Comparison of ENCODE assay signal across 21 cellular contexts in the genomic region with DNA sequence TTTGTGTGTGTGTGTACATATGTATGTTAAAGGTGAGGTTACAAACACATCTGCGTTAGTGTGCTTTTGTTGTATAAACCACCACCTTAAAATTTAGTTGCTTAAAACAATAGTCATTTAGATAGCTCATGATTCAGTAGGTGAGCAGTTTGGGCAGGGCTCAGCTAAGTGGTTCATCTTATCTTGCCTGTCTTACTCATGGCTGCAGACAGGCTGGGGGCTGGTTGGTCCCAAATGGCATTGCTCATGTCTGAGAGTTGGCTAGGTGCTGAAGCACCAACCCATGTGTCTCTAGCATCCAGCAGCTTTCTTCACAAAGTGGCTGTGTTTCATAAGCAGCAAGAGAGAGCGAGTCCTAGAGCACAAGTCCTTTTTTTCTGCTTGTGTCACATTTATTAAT.
A peak's percentile ranks its signal among the peaks of the same experiment; 100 is the strongest.
DNase-seq lines count a peak whose midpoint lies in the region; ATAC-seq, FAIRE-seq and TF ChIP-seq lines count a peak whose summit lies in the region.
"Had no signal": no experiment of that assay in that cellular context is flagged by ENCODE, and none has a peak within 500 bp of the region (broad histone marks: within the 10 kb centered on the region; RNA-seq: fewer than 3 reads in every experiment).

No MANE protein-coding gene starts in this region.

- peaks cover 0 to 6% (median 2%) of the 10 kb centered on the region in 4 donors for H3K4me1 Mint-ChIP-seq in CD4-positive, CD25-positive, alpha-beta regulatory T cell
- peaks cover 40% of the 10 kb centered on the region for H3K4me1 Mint-ChIP-seq in astrocyte (ENCODE audit: low read depth, unreplicated experiment)

- H3K4me2 ChIP-seq in astrocyte (ENCODE audit: low read length) = no peak overlapping the region

- H3K9me3 ChIP-seq in CD4-positive, CD25-positive, alpha-beta regulatory T cell (ENCODE audit: control insufficient read depth in 2 of 2, low read length in 2 of 2) = no peaks in the 10 kb centered on the region
- H3K9me3 ChIP-seq in astrocyte (ENCODE audit: insufficient read depth, low read depth, low read length) = no peaks in the 10 kb centered on the region
- no peaks in the 10 kb centered on the region for H3K9me3 ChIP-seq in muscle layer of colon (ENCODE audit: low read length)
- H3K9me3 ChIP-seq: tibial artery had no signal

- H4K20me1 ChIP-seq in astrocyte (ENCODE audit: insufficient read depth, low read length) = peaks cover 28% of the 10 kb centered on the region

- H3K9ac ChIP-seq in astrocyte (ENCODE audit: low read length) = no peak overlapping the region
- no peak overlapping the region for H3K9ac ChIP-seq in muscle layer of colon (ENCODE audit: low read length)

- ATAC-seq in activated CD4-positive, CD25-positive, alpha-beta regulatory T cell treated with anti-CD3 and anti-CD28 coated beads, Interleukin-2, amount 50 U/mL, for 24 hours = peak; percentile 79 to 81
- no peak for ATAC-seq in CD4-positive, CD25-positive, alpha-beta regulatory T cell (ENCODE audit: low read depth in 2 of 2)
- no peak for ATAC-seq in GM19452 (IDR thresholded peaks at IDR 0.05; ENCODE audit: unreplicated experiment)
- ATAC-seq: sciatic nerve had no signal

- H3K4me1 ChIP-seq in CD4-positive, CD25-positive, alpha-beta regulatory T cell (ENCODE audit: control insufficient read depth, insufficient read depth, low read length, poor library complexity, severe bottlenecking) = no peaks in the 10 kb centered on the region
- H3K4me1 ChIP-seq in astrocyte (ENCODE audit: insufficient read depth, low read length) (peaks cover 17% of the 10 kb centered on the region), muscle layer of colon (ENCODE audit: insufficient read depth, low read length) (peaks cover 27% of the 10 kb centered on the region)

- no peak for TF ChIP-seq CTCF in astrocyte (IDR thresholded peaks at IDR 0.05; ENCODE audit: insufficient read depth, low read depth, low read length)

- H3K27me3 Mint-ChIP-seq in CD4-positive, CD25-positive, alpha-beta regulatory T cell = no peaks in the 10 kb centered on the region
- H3K27me3 Mint-ChIP-seq in astrocyte (ENCODE audit: low read depth, unreplicated experiment) = no peaks in the 10 kb centered on the region

- no peak overlapping the region for H2AFZ ChIP-seq in astrocyte (ENCODE audit: low read depth, low read length)

- peaks cover 88% of the 10 kb centered on the region for H3K36me3 ChIP-seq in CD4-positive, CD25-positive, alpha-beta regulatory T cell (ENCODE audit: control insufficient read depth, insufficient read depth, low read length)
- peaks cover 63% of the 10 kb centered on the region for H3K36me3 ChIP-seq in astrocyte (ENCODE audit: insufficient read depth, low read length)
- H3K36me3 ChIP-seq in muscle layer of colon (ENCODE audit: insufficient read depth, low read length) = peaks cover 78% of the 10 kb centered on the region

- no peak overlapping the region for H3K4me3 Mint-ChIP-seq in CD4-positive, CD25-positive, alpha-beta regulatory T cell
- no peak overlapping the region for H3K4me3 Mint-ChIP-seq in astrocyte (ENCODE audit: unreplicated experiment)
- H3K4me3 Mint-ChIP-seq: HFFc6 had no signal

- no peak for DNase-seq in activated CD4-positive, CD25-positive, alpha-beta regulatory T cell (lab: John Stamatoyannopoulos, UW)
- no peak for DNase-seq in CD4-positive, CD25-positive, alpha-beta regulatory T cell
- DNase-seq in astrocyte (ENCODE audit: low read depth) = no peak
- no peak for DNase-seq in NCI-H187 treated with DMSO at 0.1 percent for 48 hours (lab: John Stamatoyannopoulos, UW)
- no peak for DNase-seq in NCI-H1436 treated with DMSO at 0.1 percent for 48 hours (lab: John Stamatoyannopoulos, UW)
- DNase-seq: 8988T; activated CD4-positive, alpha-beta T cell treated with anti-CD3 and anti-CD28 coated beads, Interleukin-2, amount 50 U/mL, for 1 hour; dorsolateral prefrontal cortex; HFFc6; hippocampal formation; kidney glomerular epithelial cell; midbrain; MM.1S; NCI-H2029 treated with DMSO at 0.1 percent for 48 hours; NCI-H524 treated with DMSO at 0.1 percent for 48 hours; stimulated activated CD4-positive, alpha-beta T cell treated with anti-CD3 and anti-CD28 coated beads, Interleukin-4, amount 100 ng/mL, for 4 hours; tibial artery had no signal

- peaks cover 70% of the 10 kb centered on the region for H3K36me3 Mint-ChIP-seq in CD4-positive, CD25-positive, alpha-beta regulatory T cell
- H3K36me3 Mint-ChIP-seq in astrocyte (ENCODE audit: low read depth, unreplicated experiment) = peaks cover 56% of the 10 kb centered on the region

- H3K27ac Mint-ChIP-seq in CD4-positive, CD25-positive, alpha-beta regulatory T cell = peak overlapping the region; percentile 50 to 73 (median 63)
- peak overlapping the region; percentile 53 for H3K27ac Mint-ChIP-seq in astrocyte (ENCODE audit: unreplicated experiment)

- no peak for FAIRE-seq in astrocyte (lab: Jason Lieb, UNC)

- H3K79me2 ChIP-seq in astrocyte (ENCODE audit: insufficient read depth, low read length) = peaks cover 4% of the 10 kb centered on the region

- H3K4me3 ChIP-seq in CD4-positive, CD25-positive, alpha-beta regulatory T cell (ENCODE audit: low read depth, low read length) = no peak overlapping the region
- H3K4me3 ChIP-seq in astrocyte (ENCODE audit: insufficient read depth, low read depth, low read length) (no peak overlapping the region), muscle layer of colon (ENCODE audit: low read depth in 1 of 2, low read length in 2 of 2) (no peak overlapping the region)
- H3K4me3 ChIP-seq: dorsolateral prefrontal cortex, tibial artery had no signal

- no peaks in the 10 kb centered on the region for H3K27me3 ChIP-seq in CD4-positive, CD25-positive, alpha-beta regulatory T cell (ENCODE audit: control insufficient read depth, insufficient read depth, low read length)
- H3K27me3 ChIP-seq in astrocyte (ENCODE audit: insufficient read depth, low read length) = no peaks in the 10 kb centered on the region
- no peaks in the 10 kb centered on the region for H3K27me3 ChIP-seq in muscle layer of colon (ENCODE audit: control insufficient read depth in 1 of 2, insufficient read depth in 2 of 2, low read length in 2 of 2)
- H3K27me3 ChIP-seq: dorsolateral prefrontal cortex, tibial artery had no signal

- H3K9me3 Mint-ChIP-seq in CD4-positive, CD25-positive, alpha-beta regulatory T cell = no peaks in the 10 kb centered on the region
- H3K9me3 Mint-ChIP-seq in astrocyte (ENCODE audit: unreplicated experiment) = no peaks in the 10 kb centered on the region
- H3K9me3 Mint-ChIP-seq: HFFc6 had no signal

- no peak overlapping the region for H3K27ac ChIP-seq in CD4-positive, CD25-positive, alpha-beta regulatory T cell (ENCODE audit: insufficient read depth, low read length, poor library complexity, severe bottlenecking)
- H3K27ac ChIP-seq in astrocyte (ENCODE audit: low read depth, low read length) = no peak overlapping the region
- peak overlapping the region; percentile 4 for H3K27ac ChIP-seq in muscle layer of colon (ENCODE audit: low read depth, low read length)

Comparison
In these comparisons a context has a peak if more than half of its experiments do, and no peak if none do; other contexts are left out.
1. ATAC-seq: peak in activated CD4-positive, CD25-positive, alpha-beta regulatory T cell treated with anti-CD3 and anti-CD28 coated beads, Interleukin-2, amount 50 U/mL, for 24 hours (2 of 2); none in CD4-positive, CD25-positive, alpha-beta regulatory T cell (0 of 2) and GM19452 (single experiment).